In the genomic region with DNA sequence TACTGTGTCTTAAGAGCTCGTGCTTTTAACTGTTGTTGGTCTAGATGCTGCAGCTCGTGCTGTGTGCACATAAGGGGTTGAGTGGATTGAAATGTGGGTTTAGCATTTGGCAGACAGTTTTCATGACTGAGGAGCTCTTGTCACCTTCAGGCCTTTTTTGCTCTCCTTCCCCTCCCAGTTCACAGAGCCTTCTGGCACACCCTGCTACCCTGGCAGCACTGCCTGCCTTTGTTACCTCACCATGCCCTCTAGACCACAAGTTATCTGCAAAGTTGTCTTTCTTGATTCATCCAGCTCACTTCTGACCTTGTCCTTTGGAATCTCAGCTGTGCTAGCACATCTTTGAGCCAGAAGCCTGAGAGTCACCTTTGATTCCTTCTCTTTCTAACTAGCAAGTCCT, we compare ENCODE assay signal across 26 cellular contexts.
"Had no signal": no experiment of that assay in that cellular context is flagged by ENCODE, and none has a peak within 500 bp of the region (broad histone marks: within the 10 kb centered on the region; RNA-seq: fewer than 3 reads in every experiment).

No MANE protein-coding gene starts in this region.

- H3K27ac Mint-ChIP-seq: activated naive CD8-positive, alpha-beta T cell; immature natural killer cell; naive B cell; nephron progenitor cell had no signal

- H3K27me3 ChIP-seq: body of pancreas, cardiac muscle cell, ovary, spleen, tibial nerve had no signal

- DNase-seq: activated CD4-positive, alpha-beta T cell treated with anti-CD3 and anti-CD28 coated beads for 4 hours; activated CD4-positive, alpha-beta T cell treated with anti-CD3 and anti-CD28 coated beads, Interleukin-2, amount 50 U/mL, for 4 hours; activated effector memory CD4-positive, alpha-beta T cell treated with Interleukin-2 at 50 U/mL for 16 hours; activated naive CD4-positive, alpha-beta T cell treated with Interleukin-2 at 50 U/mL for 16 hours; aorta; body of pancreas; cortex of kidney; foreskin fibroblast; head of caudate nucleus; hypothalamus; immature natural killer cell; kidney; lower lobe of right lung; mesenchymal stem cell; naive B cell; nephron progenitor cell; ovary; psoas muscle; spleen; stimulated activated naive CD4-positive, alpha-beta T cell treated with Interleukin-2 at 50 U/mL for 16 hours; T-helper 1 cell had no signal

- ATAC-seq: body of pancreas, left lobe of liver, lower lobe of right lung, psoas muscle had no signal

- H3K36me3 Mint-ChIP-seq: activated naive CD8-positive, alpha-beta T cell; immature natural killer cell; naive B cell had no signal

- H3K4me3 ChIP-seq: body of pancreas, cardiac muscle cell, lower lobe of right lung, ovary, psoas muscle, spleen, tibial nerve had no signal

- H3K9me3 ChIP-seq: body of pancreas, lower lobe of right lung, ovary, psoas muscle, spleen had no signal

- H3K4me3 Mint-ChIP-seq: activated naive CD8-positive, alpha-beta T cell; immature natural killer cell; naive B cell; nephron progenitor cell had no signal

- H3K4me1 Mint-ChIP-seq: immature natural killer cell, naive B cell had no signal

- FAIRE-seq: endothelial cell of umbilical vein, kidney had no signal

- H3K36me3 ChIP-seq: cardiac muscle cell, lower lobe of right lung, ovary, spleen, tibial nerve had no signal

- H3K4me1 ChIP-seq: body of pancreas, lower lobe of right lung, psoas muscle, spleen, tibial nerve had no signal

- H3K27ac ChIP-seq: body of pancreas, cardiac muscle cell, lower lobe of right lung, ovary, psoas muscle, spleen, tibial nerve had no signal
